Comparison of ENCODE assay signal across 8 cellular contexts in the genomic region with DNA sequence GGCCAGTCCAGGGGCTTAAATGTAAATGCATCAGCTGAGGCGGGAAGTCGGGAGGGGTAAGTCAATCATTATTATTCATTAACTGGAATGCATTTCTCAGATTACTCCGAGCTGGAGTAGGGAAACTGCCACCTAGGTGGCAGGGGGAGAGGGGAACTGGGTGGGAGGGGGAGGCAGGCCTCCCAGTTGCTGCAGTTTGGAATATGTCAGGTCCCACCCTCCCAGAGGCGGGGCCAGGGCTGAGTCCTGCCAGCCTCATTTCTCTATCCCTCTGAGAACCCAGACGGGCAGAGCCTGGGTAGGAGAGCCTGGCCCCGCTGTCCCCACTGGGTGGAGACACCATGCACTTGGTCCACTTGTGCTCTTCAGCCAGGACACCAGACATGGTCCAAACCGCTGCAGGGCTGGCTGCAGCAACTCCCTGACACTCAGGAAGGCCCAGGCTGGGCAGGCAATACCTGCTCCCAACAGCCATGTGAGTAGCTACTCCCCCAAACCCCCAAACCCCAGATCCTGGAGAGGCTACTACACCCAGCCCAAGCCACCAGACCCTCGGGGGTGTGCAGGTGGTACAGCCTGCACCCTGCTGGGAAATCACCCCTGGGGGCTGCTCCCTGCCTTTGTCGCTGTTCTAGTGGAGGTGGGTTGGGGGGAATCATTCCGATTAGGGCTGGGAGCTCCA. TPM values are rescaled to one million over a fixed set of nuclear protein-coding genes. Genes with fewer than 3 reads are reported as not detected.
DNase-seq lines count a peak whose midpoint lies in the region; ATAC-seq and TF ChIP-seq lines count a peak whose summit lies in the region.

A gene with protein sequence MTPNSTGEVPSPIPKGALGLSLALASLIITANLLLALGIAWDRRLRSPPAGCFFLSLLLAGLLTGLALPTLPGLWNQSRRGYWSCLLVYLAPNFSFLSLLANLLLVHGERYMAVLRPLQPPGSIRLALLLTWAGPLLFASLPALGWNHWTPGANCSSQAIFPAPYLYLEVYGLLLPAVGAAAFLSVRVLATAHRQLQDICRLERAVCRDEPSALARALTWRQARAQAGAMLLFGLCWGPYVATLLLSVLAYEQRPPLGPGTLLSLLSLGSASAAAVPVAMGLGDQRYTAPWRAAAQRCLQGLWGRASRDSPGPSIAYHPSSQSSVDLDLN (plus strand): TSS at position 274 of the 682 bp plus-strand sequence. CDS start 1,710 bp downstream, outside the sequence.

- H3K27me3 ChIP-seq in Caco-2 (replicated peaks; ENCODE audit: control insufficient read depth, insufficient read depth, low read length) = no peaks in the 10 kb centered on the region
- no peaks in the 10 kb centered on the region for H3K27me3 ChIP-seq in OCI-LY3 (ENCODE audit: low read depth, low read length)
- H3K27me3 ChIP-seq in heart right ventricle = no peaks in the 10 kb centered on the region
- no peaks in the 10 kb centered on the region for H3K27me3 ChIP-seq in trophoblast cell (ENCODE audit: insufficient read depth, low read length)

- peak within 1 kb of the TSS; percentile 13 for H4K8ac ChIP-seq in trophoblast cell (ENCODE audit: low read depth, low read length)

- H3K4me1 ChIP-seq in Caco-2 = peaks cover 20% of the 10 kb centered on the region
- peaks cover 41% of the 10 kb centered on the region for H3K4me1 ChIP-seq in OCI-LY3 (ENCODE audit: low read length)
- H3K4me1 ChIP-seq in heart right ventricle = peaks cover 34 to 86% (median 64%) of the 10 kb centered on the region in 9 donors
- H3K4me1 ChIP-seq in trophoblast cell (ENCODE audit: control insufficient read depth in 1 of 2, insufficient read depth in 2 of 2, low read length in 2 of 2) = peaks cover 24 to 37% of the 10 kb centered on the region in 2 experiments

- H3K36me3 ChIP-seq in Caco-2 (ENCODE audit: control insufficient read depth, insufficient read depth, low read length) = peaks cover 2% of the 10 kb centered on the region; the same call in 1 of the 2 replicates
- peaks cover 2% of the 10 kb centered on the region for H3K36me3 ChIP-seq in OCI-LY3 (replicated peaks; ENCODE audit: low read depth, low read length)
- peaks cover 0 to 49% (median 34%) of the 10 kb centered on the region in 9 donors for H3K36me3 ChIP-seq in heart right ventricle
- peaks cover 37 to 38% of the 10 kb centered on the region in 2 experiments for H3K36me3 ChIP-seq in trophoblast cell (ENCODE audit: control insufficient read depth in 1 of 2, insufficient read depth in 2 of 2, low read length in 2 of 2)

- TF ChIP-seq CTCF in Caco-2 (IDR thresholded peaks at IDR 0.05; ENCODE audit: insufficient read depth in 1 of 2, low read depth in 1 of 2, low read length in 1 of 2, severe bottlenecking in 1 of 2, unreplicated experiment in 1 of 2) (no peak), OCI-LY3 (IDR thresholded peaks at IDR 0.05; ENCODE audit: low read depth, low read length) (no peak), heart right ventricle (IDR thresholded peaks at IDR 0.05) (peak in 1 of 9 donors; percentile 12)

- H3K9me3 ChIP-seq in Caco-2 (no peaks in the 10 kb centered on the region), OCI-LY3 (ENCODE audit: insufficient read depth, low read length) (no peaks in the 10 kb centered on the region), heart right ventricle (no peaks in the 10 kb centered on the region), trophoblast cell (ENCODE audit: insufficient read depth, low read depth, low read length) (no peaks in the 10 kb centered on the region)

- H2BK120ac ChIP-seq in trophoblast cell (ENCODE audit: insufficient read depth, low read length, poor library complexity) = peak within 1 kb of the TSS; percentile 3

- peak within 1 kb of the TSS; percentile 55 for H2AK5ac ChIP-seq in trophoblast cell (ENCODE audit: low read length)

- 0 out of 2 replicates have a peak, but pooled peaks cover 5% of the 10 kb centered on the region for H4K20me1 ChIP-seq in OCI-LY3 (ENCODE audit: insufficient read depth, low read length)

- H3K23ac ChIP-seq in trophoblast cell (ENCODE audit: low read length) = no peak within 1 kb of the TSS

- CTCF ChIA-PET in Caco-2 (lab: Charles Lee) = interaction anchor here (0.7 kb wide), 1 partner anchor 1959 kb away, joined by 4 read pairs; no protein-coding TSS in a partner anchor

- 67 to 69% methylated on average over 10 of the region's 10 CpGs for WGBS in heart right ventricle, 2 donors
- WGBS in trophoblast cell (ENCODE audit: extremely low coverage, insufficient coverage, insufficient read length) = no CpG with 5 or more reads among the region's 10 CpGs

- H4K91ac ChIP-seq in trophoblast cell (ENCODE audit: low read depth, low read length) = peak within 1 kb of the TSS; percentile 55

- H3K18ac ChIP-seq in trophoblast cell (ENCODE audit: low read length) = peak within 1 kb of the TSS; percentile 38

- no peaks in the 10 kb centered on the region for H3K9me3 Mint-ChIP-seq in Caco-2 (ENCODE audit: unreplicated experiment)

- BruUV-seq in Caco-2 (replicated peaks; lab: Mats Ljungman, UMichigan) = no TSS peak

- POLR2A ChIA-PET in Caco-2 (lab: Charles Lee) = interaction anchor here (1.2 kb wide), 1 partner anchor 9 kb away, joined by 5 read pairs; a partner anchor contains a TSS

- H3K4me2 ChIP-seq in OCI-LY3 (ENCODE audit: low read length) (peak within 1 kb of the TSS; percentile 29), trophoblast cell (ENCODE audit: low read length) (peak within 1 kb of the TSS; percentile 38)

- H3K27me3 Mint-ChIP-seq in Caco-2 (ENCODE audit: insufficient read depth, unreplicated experiment) = no peaks in the 10 kb centered on the region

- H3K79me1 ChIP-seq in trophoblast cell (ENCODE audit: low read length) = peaks cover 11% of the 10 kb centered on the region

- H3K4me3 Mint-ChIP-seq in Caco-2 (ENCODE audit: unreplicated experiment) = no peak within 1 kb of the TSS

- DNase-seq in Caco-2 (peak in 1 of 2 experiments; percentile 44), heart right ventricle (peak in 1 of 2 donors; percentile 61), trophoblast cell (no peak), SHP77 treated with DMSO at 0.1 percent for 48 hours (lab: John Stamatoyannopoulos, UW) (no peak), pons (ENCODE audit: low spot score) (no peak)
- no peak for DNase-seq in NK-92 treated with Interleukin-12 subunit alpha and Interleukin-12 subunit beta, amount 100 ng/mL, for 24 hours (lab: John Stamatoyannopoulos, UW)

- H3K4me1 Mint-ChIP-seq in Caco-2 (ENCODE audit: low read depth, unreplicated experiment) = peaks cover 5% of the 10 kb centered on the region

- H3K4ac ChIP-seq in trophoblast cell (ENCODE audit: low read depth, low read length) = no peak within 1 kb of the TSS

- H3K27ac ChIP-seq in OCI-LY3 (ENCODE audit: low read length) = no peak within 1 kb of the TSS
- H3K27ac ChIP-seq in heart right ventricle = peak within 1 kb of the TSS; percentile 75 to 98 (median 87)
- peak within 1 kb of the TSS; percentile 79 for H3K27ac ChIP-seq in trophoblast cell (ENCODE audit: low read depth, low read length)

- peak within 1 kb of the TSS; percentile 41 for H2BK5ac ChIP-seq in trophoblast cell (ENCODE audit: low read depth, low read length, poor library complexity)

- no peak within 1 kb of the TSS for H4K12ac ChIP-seq in trophoblast cell (ENCODE audit: low read depth, low read length)

- H3K36me3 Mint-ChIP-seq in Caco-2 (ENCODE audit: insufficient read depth, unreplicated experiment) = peaks cover 52% of the 10 kb centered on the region

- H2AFZ ChIP-seq in OCI-LY3 (ENCODE audit: low read depth, low read length) (no peak within 1 kb of the TSS), trophoblast cell (ENCODE audit: insufficient read depth, low read length, poor library complexity) (peak within 1 kb of the TSS; percentile 13)

- H3K27ac Mint-ChIP-seq in Caco-2 (ENCODE audit: unreplicated experiment) = peak within 1 kb of the TSS; percentile 50

- peak within 1 kb of the TSS; percentile 3 for H3K14ac ChIP-seq in trophoblast cell (ENCODE audit: low read length)

- no peak within 1 kb of the TSS for H3K4me3 ChIP-seq in Caco-2 (ENCODE audit: low read depth, low read length)
- no peak within 1 kb of the TSS for H3K4me3 ChIP-seq in OCI-LY3 (ENCODE audit: low read length)
- peak within 1 kb of the TSS in 5 of 10 donors; percentile 12 to 29 (median 20) for H3K4me3 ChIP-seq in heart right ventricle
- H3K4me3 ChIP-seq in trophoblast cell (ENCODE audit: low read depth, low read length) = no peak within 1 kb of the TSS

- peak within 1 kb of the TSS; percentile 32 for H2BK12ac ChIP-seq in trophoblast cell (ENCODE audit: low read length)

- H3K79me2 ChIP-seq in OCI-LY3 (ENCODE audit: low read length) = no peaks in the 10 kb centered on the region
- no peaks in the 10 kb centered on the region for H3K79me2 ChIP-seq in trophoblast cell (ENCODE audit: control insufficient read depth, insufficient read depth, low read length, poor library complexity)

- peak in 5 of 8 donors; percentile 4 to 27 (median 16) for ATAC-seq in heart right ventricle
- no peak for ATAC-seq in GM18519 (IDR thresholded peaks at IDR 0.05; ENCODE audit: low FRiP score, unreplicated experiment)

- no peak within 1 kb of the TSS for H3K9ac ChIP-seq in OCI-LY3 (ENCODE audit: low read length)
- H3K9ac ChIP-seq in trophoblast cell (ENCODE audit: low read length) = no peak within 1 kb of the TSS

- intact Hi-C loops in Caco-2 (cut with micrococcal nuclease; ENCODE audit: unreplicated experiment) (no loop called here), heart right ventricle (cut with DNase I) (loop anchor here in 1 of 10 donors (5.0 kb wide), 1 partner anchor 44 kb away; a partner anchor contains a TSS)

RNA-seq across cellular contexts. Expression of the gene that starts here (rescaled TPM):
- total RNA-seq in Caco-2 (2022) = 0.29 and 0.44 TPM in 2 replicates
- 1 to 10 TPM in 7 of 10 donors, under 1 TPM in 3; 0.36 to 3.7 (median 1.3) TPM for total RNA-seq in heart right ventricle
- 1 to 10 TPM; 1.8 to 2.3 TPM for polyA plus RNA-seq in heart right ventricle
- 0.23 and 0.40 TPM in 2 replicates for polyA plus RNA-seq in trophoblast cell (2013)
